In the genomic region with DNA sequence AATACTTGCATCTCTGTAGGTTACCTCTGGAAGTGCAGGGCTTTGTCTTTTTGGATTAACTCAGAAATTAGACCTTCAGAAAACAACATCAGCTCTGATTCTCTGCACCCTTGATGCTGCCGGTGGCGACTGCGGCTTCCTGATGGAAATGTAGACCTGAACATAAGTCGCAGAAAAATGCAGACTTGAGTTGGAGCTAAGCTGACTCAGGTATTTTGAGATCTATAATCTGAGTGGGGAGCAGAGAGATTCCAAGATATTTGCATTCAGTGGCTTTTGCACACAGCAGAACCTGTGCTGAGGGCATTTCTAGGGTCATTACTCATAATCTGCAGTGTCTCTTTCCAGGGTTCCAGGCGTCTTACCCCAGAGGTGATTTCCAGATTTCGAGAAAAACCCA, we compare ENCODE assay signal across 10 cellular contexts. TPM values are rescaled to one million over a fixed set of nuclear protein-coding genes. Genes with fewer than 3 reads are reported as not detected.
"Had no signal": no experiment of that assay in that cellular context is flagged by ENCODE, and none has a peak within 500 bp of the region (broad histone marks: within the 10 kb centered on the region; RNA-seq: fewer than 3 reads in every experiment).

No MANE protein-coding gene starts in this region.

- H3K4me1 ChIP-seq: HAP-1 had no signal

- H3K9ac ChIP-seq: GM23248 had no signal

- ATAC-seq: HCT116 had no signal

- H2AFZ ChIP-seq: GM23248 had no signal

- H3K9me3 ChIP-seq: HAP-1 had no signal

- H3K36me3 ChIP-seq: HAP-1 had no signal

- H3K27ac ChIP-seq: GM23248, HL-60 had no signal

- H3K4me3 ChIP-seq: GM23248, HAP-1 had no signal

- DNase-seq: GM23248, GOT3, H7, HFFc6, KG1 had no signal

RNA-seq across cellular contexts. Expression of a gene that starts 18.7 kb away (rescaled TPM):
- total RNA-seq: GM23248, H4, HFFc6, HT1080 had no signal
- polyA plus RNA-seq: GM23248 had no signal
